Comparison of ENCODE assay signal across 23 cellular contexts in genomic region chr9:8558176-8558575, GRCh38.
DNase-seq lines count a peak whose midpoint lies in the region; ATAC-seq and TF ChIP-seq lines count a peak whose summit lies in the region.
"Had no signal": no experiment of that assay in that cellular context is flagged by ENCODE, and none has a peak within 500 bp of the region (broad histone marks: within the 10 kb centered on the region; RNA-seq: fewer than 3 reads in every experiment).

No MANE protein-coding gene starts in this region.

- no peak overlapping the region for H3K27ac ChIP-seq in PC-3 (ENCODE audit: low read length)
- H3K27ac ChIP-seq in SK-N-SH (ENCODE audit: low read depth in 2 of 2, low read length in 1 of 2) = no peak overlapping the region
- H3K27ac ChIP-seq: body of pancreas, ovary, sigmoid colon, suprapubic skin had no signal

- H3K4me3 ChIP-seq in PC-3 (ENCODE audit: low read length) = no peak overlapping the region
- H3K4me3 ChIP-seq in SK-N-SH (ENCODE audit: low read depth in 2 of 2, low read length in 1 of 2) = no peak overlapping the region
- H3K4me3 ChIP-seq: body of pancreas, ovary, sigmoid colon, suprapubic skin had no signal

- intact Hi-C loops in PC-3 (cut with micrococcal nuclease) = no loop called here

- H3K9ac ChIP-seq in PC-3 (ENCODE audit: low read length) (no peak overlapping the region), SK-N-SH (no peak overlapping the region)

- BruUV-seq in PC-3 (replicated peaks; lab: Mats Ljungman, UMichigan) = no TSS peak

- TF ChIP-seq EP300 in SK-N-SH (IDR thresholded peaks at IDR 0.05; ENCODE audit: borderline replicate concordance in 1 of 2, low read depth in 1 of 2, low read length in 1 of 2) = no peak

- WGBS in SK-N-SH (ENCODE audit: low lambda C conversion rate) = 40% methylated on average over 2 of the region's 2 CpGs

- H3K79me2 ChIP-seq in PC-3 (ENCODE audit: low read length) (no peaks in the 10 kb centered on the region), SK-N-SH (ENCODE audit: insufficient read depth) (no peaks in the 10 kb centered on the region)

- peak; percentile 28 for DNase-seq in Caki2 (ENCODE audit: low read depth)
- DNase-seq in PC-3 = peak; percentile 18
- DNase-seq in dermis blood vessel endothelial cell = peak; percentile 3
- peak; percentile 31 for DNase-seq in iris pigment epithelial cell (ENCODE audit: low read depth)
- DNase-seq in islet precursor cell = no peak
- no peak for DNase-seq in SK-N-SH
- DNase-seq: activated CD4-positive, alpha-beta T cell treated with anti-CD3 and anti-CD28 coated beads for 4 hours; activated gamma-delta T cell; body of pancreas; CD4-positive, alpha-beta T cell; HFFc6; MM.1S; naive B cell; NCI-H187 treated with DMSO at 0.1 percent for 48 hours; NCI-H510A; ovary; sigmoid colon; stimulated activated CD4-positive, alpha-beta T cell treated with anti-CD3 and anti-CD28 coated beads, Interleukin-4, amount 100 ng/mL, for 1 hour; T1000 had no signal

- H4K20me1 ChIP-seq in PC-3 (ENCODE audit: low read length) (no peaks in the 10 kb centered on the region), SK-N-SH (ENCODE audit: insufficient read depth) (no peaks in the 10 kb centered on the region)

- H3K4me1 ChIP-seq in PC-3 (ENCODE audit: insufficient read depth, low read length) = no peaks in the 10 kb centered on the region
- no peaks in the 10 kb centered on the region for H3K4me1 ChIP-seq in SK-N-SH (ENCODE audit: control insufficient read depth in 1 of 2, insufficient read depth in 2 of 2, low read depth in 1 of 2, low read length in 1 of 2)
- H3K4me1 ChIP-seq: body of pancreas, sigmoid colon, suprapubic skin had no signal

- POLR2A ChIA-PET in PC-3 (lab: Charles Lee; ENCODE audit: unreplicated experiment) (no interaction called here), SK-N-SH (lab: Yijun Ruan, JAX) (no interaction called here)

- no peak overlapping the region for H3K4me2 ChIP-seq in PC-3 (ENCODE audit: low read length)
- no peak overlapping the region for H3K4me2 ChIP-seq in SK-N-SH

- CTCF ChIA-PET in PC-3 (lab: Charles Lee) = no interaction called here
- CTCF ChIA-PET in SK-N-SH (lab: Yijun Ruan, JAX) = no interaction called here

- H3K9me2 ChIP-seq in PC-3 (replicated peaks; ENCODE audit: low read length) (no peaks in the 10 kb centered on the region), SK-N-SH (no peaks in the 10 kb centered on the region)

- ATAC-seq in PC-3 = no peak
- ATAC-seq in HG03280 (IDR thresholded peaks at IDR 0.05; ENCODE audit: unreplicated experiment) = no peak
- no peak for ATAC-seq in GM19463 (IDR thresholded peaks at IDR 0.05; ENCODE audit: unreplicated experiment)
- ATAC-seq: body of pancreas, HepG2 had no signal

- in situ Hi-C loops in Caki2 (cut with HindIII; ENCODE audit: low pct_unique_long_range_greater_than_20kb, low sequenced_read_pairs) = no loop called here

- TF ChIP-seq CTCF in PC-3 (conservative IDR thresholded peaks at IDR 0.05; ENCODE audit: low read depth, low read length) = no peak
- no peak for TF ChIP-seq CTCF in SK-N-SH (IDR thresholded peaks at IDR 0.05)

- H3K27me3 ChIP-seq in PC-3 (ENCODE audit: low read length) (no peaks in the 10 kb centered on the region), SK-N-SH (ENCODE audit: insufficient read depth) (no peaks in the 10 kb centered on the region)
- H3K27me3 ChIP-seq: body of pancreas, ovary, sigmoid colon, suprapubic skin had no signal

- no peaks in the 10 kb centered on the region for H3F3A ChIP-seq in PC-3 (ENCODE audit: low read length, unreplicated experiment)
- no peaks in the 10 kb centered on the region for H3F3A ChIP-seq in SK-N-SH (replicated peaks; ENCODE audit: insufficient read depth)

- no peaks in the 10 kb centered on the region for H3K9me3 ChIP-seq in PC-3 (ENCODE audit: low read length)
- H3K9me3 ChIP-seq in SK-N-SH = no peaks in the 10 kb centered on the region
- H3K9me3 ChIP-seq: body of pancreas, ovary, sigmoid colon, suprapubic skin had no signal

- TF ChIP-seq RAD21 in SK-N-SH (IDR thresholded peaks at IDR 0.05; ENCODE audit: low read length) = no peak

- H3K36me3 ChIP-seq in PC-3 (ENCODE audit: low read depth, low read length) = no peaks in the 10 kb centered on the region
- no peaks in the 10 kb centered on the region for H3K36me3 ChIP-seq in SK-N-SH (replicated peaks in 1 of 2; ENCODE audit: control insufficient read depth in 1 of 2, insufficient read depth in 2 of 2, low read length in 1 of 2)
- H3K36me3 ChIP-seq: ovary, sigmoid colon, suprapubic skin had no signal

- H2AFZ ChIP-seq in PC-3 (ENCODE audit: low read length) (no peak overlapping the region), SK-N-SH (ENCODE audit: low read depth) (no peak overlapping the region)

TF ChIP-seq in SK-N-SH, 30 proteins besides CTCF, POLR2A, EP300 and RAD21:
- TF ChIP-seq TCF12 (IDR thresholded peaks at IDR 0.05) (no peak), RCOR1 (IDR thresholded peaks at IDR 0.05; ENCODE audit: low read length) (no peak), EZH2phosphoT487 (IDR thresholded peaks at IDR 0.05; ENCODE audit: borderline replicate concordance, low read depth) (no peak), YY1 (IDR thresholded peaks at IDR 0.05; ENCODE audit: low read depth) (no peak), IRF3 (IDR thresholded peaks at IDR 0.05; ENCODE audit: low read depth, low read length) (no peak), ELF1 (IDR thresholded peaks at IDR 0.05) (no peak), RXRA (IDR thresholded peaks at IDR 0.05; ENCODE audit: borderline replicate concordance, low read depth) (no peak), JUND (IDR thresholded peaks at IDR 0.05) (no peak)
TF ChIP-seq in SK-N-SH: peak in this region for 0.

Comparison
In these comparisons a context has a peak if more than half of its experiments do, and no peak if none do; other contexts are left out.
1. DNase-seq: peak in Caki2 (single experiment), PC-3 (single experiment), dermis blood vessel endothelial cell (single experiment) and iris pigment epithelial cell (single experiment); none in islet precursor cell (single experiment) and SK-N-SH (single experiment).